1 cellular context compared by ENCODE assay signal in genomic region chr1:28642847-28643635, GRCh38.
TF ChIP-seq lines count a peak whose summit lies in the region.

TSS of gene TAF12 (minus strand) at chr1:28643067. CDS start at chr1:28622081, 20,986 bp downstream.

TF ChIP-seq in HepG2, 621 proteins besides CTCF, POLR2A, EP300 and RAD21 (continued from another document and continues in another):
- TF ChIP-seq ZNF576 (CRISPR knock-in tag; IDR thresholded peaks at IDR 0.05) (no peak), NFE2L1 (CRISPR knock-in tag; IDR thresholded peaks at IDR 0.05; ENCODE audit: borderline replicate concordance) (peak; percentile 57; the same call in 1 of the 2 replicates), ZNF512B (CRISPR knock-in tag; IDR thresholded peaks at IDR 0.05; ENCODE audit: borderline replicate concordance) (no peak), TCF7 (IDR thresholded peaks at IDR 0.05; ENCODE audit: low read depth) (no peak), CBFB (CRISPR knock-in tag; IDR thresholded peaks at IDR 0.05) (peak; percentile 82), PBX3 (CRISPR knock-in tag; IDR thresholded peaks at IDR 0.05; ENCODE audit: borderline replicate concordance) (no peak), JUND (CRISPR knock-in tag; IDR thresholded peaks at IDR 0.05) (peak; percentile 26; the same call in 1 of the 2 replicates), ZNF232 (CRISPR knock-in tag; IDR thresholded peaks at IDR 0.05; ENCODE audit: borderline replicate concordance) (0 out of 2 replicates have a peak, but pooled peaks have one; percentile 31), DRAP1 (CRISPR knock-in tag; IDR thresholded peaks at IDR 0.05) (peak; percentile 89; the same call in 1 of the 2 replicates), MIXL1 (CRISPR knock-in tag; IDR thresholded peaks at IDR 0.05) (peak; percentile 50; the same call in 1 of the 2 replicates), ZNF589 (CRISPR knock-in tag; conservative IDR thresholded peaks at IDR 0.05) (peak; percentile 90), KAT8 (CRISPR knock-in tag; IDR thresholded peaks at IDR 0.05) (peak; percentile 94), ZNF101 (CRISPR knock-in tag; IDR thresholded peaks at IDR 0.05; ENCODE audit: borderline replicate concordance, low read depth) (0 out of 2 replicates have a peak, but pooled peaks have one; percentile 40), BRD4 (CRISPR knock-in tag; IDR thresholded peaks at IDR 0.05) (peak; percentile 68; the same call in 1 of the 2 replicates), THAP8 (CRISPR knock-in tag; IDR thresholded peaks at IDR 0.05; ENCODE audit: borderline replicate concordance) (peak; percentile 77; the same call in 1 of the 2 replicates), HNF1A (IDR thresholded peaks at IDR 0.05; ENCODE audit: low read depth) (no peak), HNF1A (CRISPR knock-in tag; IDR thresholded peaks at IDR 0.05; ENCODE audit: borderline replicate concordance) (peak; percentile 55; the same call in 1 of the 2 replicates), CENPX (CRISPR knock-in tag; IDR thresholded peaks at IDR 0.05) (no peak), ETS1 (CRISPR knock-in tag; IDR thresholded peaks at IDR 0.05) (no peak), IRF9 (CRISPR knock-in tag; IDR thresholded peaks at IDR 0.05; ENCODE audit: borderline replicate concordance) (peak; percentile 83; the same call in 1 of the 2 replicates), TIGD3 (CRISPR knock-in tag; IDR thresholded peaks at IDR 0.05; ENCODE audit: borderline replicate concordance) (0 out of 2 replicates have a peak, but pooled peaks have one; percentile 84), ZNF3 (CRISPR knock-in tag; IDR thresholded peaks at IDR 0.05) (no peak), ZBTB26 (CRISPR knock-in tag; IDR thresholded peaks at IDR 0.05; ENCODE audit: borderline replicate concordance) (peak; percentile 64; the same call in 1 of the 2 replicates), HMGXB3 (CRISPR knock-in tag; IDR thresholded peaks at IDR 0.05; ENCODE audit: borderline replicate concordance) (0 out of 2 replicates have a peak, but pooled peaks have one; percentile 57), ATF1 (CRISPR knock-in tag; IDR thresholded peaks at IDR 0.05) (peak; percentile 58), POGZ (CRISPR knock-in tag; IDR thresholded peaks at IDR 0.05) (peak; percentile 56), MTA1 (CRISPR knock-in tag; IDR thresholded peaks at IDR 0.05; ENCODE audit: borderline replicate concordance) (peak; percentile 52), ZNF18 (CRISPR knock-in tag; IDR thresholded peaks at IDR 0.05; ENCODE audit: insufficient replicate concordance) (no peak), ZMAT3 (CRISPR knock-in tag; conservative IDR thresholded peaks at IDR 0.05) (0 out of 2 replicates have a peak, but pooled peaks have one; percentile 49), GZF1 (CRISPR knock-in tag; IDR thresholded peaks at IDR 0.05) (no peak; the same call in none of the 2 replicates), SOX13 (IDR thresholded peaks at IDR 0.05) (no peak), SOX13 (CRISPR knock-in tag; conservative IDR thresholded peaks at IDR 0.05 in 1 of 2, IDR thresholded peaks at IDR 0.05 in 1 of 2) (peak in 1 of 2 experiments; percentile 9; a peak in 1 of 4 replicates), ZNF772 (CRISPR knock-in tag; IDR thresholded peaks at IDR 0.05) (peak; percentile 87), HES4 (CRISPR knock-in tag; IDR thresholded peaks at IDR 0.05; ENCODE audit: borderline replicate concordance) (no peak)
